ENCODE assay signal across 23 cellular contexts in genomic region chr2:15894459-15895144, GRCh38. TPM values are rescaled to one million over a fixed set of nuclear protein-coding genes. Genes with fewer than 3 reads are reported as not detected.
DNase-seq lines count a peak whose midpoint lies in the region; ATAC-seq and TF ChIP-seq lines count a peak whose summit lies in the region.
"Had no signal": no experiment of that assay in that cellular context is flagged by ENCODE, and none has a peak within 500 bp of the region (broad histone marks: within the 10 kb centered on the region; RNA-seq: fewer than 3 reads in every experiment).

No MANE protein-coding gene starts in this region.

- peaks cover 20% of the 10 kb centered on the region; the same call in 2 of the 3 replicates for H3K36me3 Mint-ChIP-seq in GM23338 (ENCODE audit: low read depth)
- H3K36me3 Mint-ChIP-seq: CD14-positive monocyte had no signal

- H3K4me3 Mint-ChIP-seq in GM23338: no peak overlapping the region
- H3K4me3 Mint-ChIP-seq: CD14-positive monocyte had no signal

- H3K4me2 ChIP-seq in GM23338 (no peak overlapping the region), PC-3 (ENCODE audit: low read length) (no peak overlapping the region)
- H3K4me2 ChIP-seq: SK-N-SH had no signal

- H3F3A ChIP-seq in GM23338 (replicated peaks; ENCODE audit: low read depth) (no peaks in the 10 kb centered on the region), PC-3 (ENCODE audit: low read length, unreplicated experiment) (no peaks in the 10 kb centered on the region)

- 33% methylated on average over 8 of the region's 8 CpGs for WGBS in prostate gland

- intact Hi-C loops in left colon (cut with DNase I, micrococcal nuclease) (no loop called here), prostate gland (cut with DNase I) (no loop called here), PC-3 (cut with micrococcal nuclease) (no loop called here)

- H3K27ac ChIP-seq in GM23338 (ENCODE audit: low read depth) (no peak overlapping the region), prostate gland (no peak overlapping the region), PC-3 (ENCODE audit: low read length) (no peak overlapping the region)

- no peak overlapping the region for H3K9ac ChIP-seq in PC-3 (ENCODE audit: low read length)
- H3K9ac ChIP-seq: SK-N-SH had no signal

- H3K36me3 ChIP-seq in GM23338 (ENCODE audit: insufficient read depth): no peaks in the 10 kb centered on the region
- no peaks in the 10 kb centered on the region for H3K36me3 ChIP-seq in prostate gland
- no peaks in the 10 kb centered on the region for H3K36me3 ChIP-seq in PC-3 (ENCODE audit: low read depth, low read length)

- H3K9me2 ChIP-seq in GM23338 (ENCODE audit: insufficient read depth): no peaks in the 10 kb centered on the region
- H3K9me2 ChIP-seq in PC-3 (replicated peaks; ENCODE audit: low read length): no peaks in the 10 kb centered on the region
- H3K9me2 ChIP-seq: SK-N-SH had no signal

- H3K9me3 ChIP-seq in prostate gland (no peaks in the 10 kb centered on the region), PC-3 (ENCODE audit: low read length) (no peaks in the 10 kb centered on the region)

- H3K4me3 ChIP-seq in GM23338 (no peak overlapping the region), prostate gland (no peak overlapping the region), PC-3 (ENCODE audit: low read length) (no peak overlapping the region)

- BruUV-seq in PC-3 (replicated peaks; lab: Mats Ljungman, UMichigan): no TSS peak

- peaks cover 54% of the 10 kb centered on the region for H3K4me1 Mint-ChIP-seq in GM23338
- H3K4me1 Mint-ChIP-seq: CD14-positive monocyte had no signal

- H4K20me1 ChIP-seq in GM23338 (replicated peaks; ENCODE audit: insufficient read depth) (no peaks in the 10 kb centered on the region), PC-3 (ENCODE audit: low read length) (no peaks in the 10 kb centered on the region)

- no peaks in the 10 kb centered on the region for H3K27me3 ChIP-seq in GM23338 (ENCODE audit: insufficient read depth)
- no peaks in the 10 kb centered on the region for H3K27me3 ChIP-seq in prostate gland (replicated peaks; ENCODE audit: insufficient read depth)
- peaks cover 36% of the 10 kb centered on the region for H3K27me3 ChIP-seq in PC-3 (ENCODE audit: low read length)

- DNase-seq in GM23338 (ENCODE audit: low spot score): no peak
- peak; percentile 91 for DNase-seq in SK-N-DZ (ENCODE audit: low spot score)
- DNase-seq in left colon: no peak
- DNase-seq in prostate gland (ENCODE audit: low spot score): peak; percentile 38
- DNase-seq in NCI-H1694 treated with DMSO at 0.1 percent for 48 hours (lab: John Stamatoyannopoulos, UW): no peak
- no peak for DNase-seq in SHP77 treated with DMSO at 0.1 percent for 48 hours (lab: John Stamatoyannopoulos, UW)
- DNase-seq in PC-3: no peak
- DNase-seq: DMS53, GDM1, GOT3, Karpas-422, NCI-H1417, NCI-H187 treated with DMSO at 0.1 percent for 48 hours, NCI-H2107, NCI-H510A, NCI-H774, OCI-M1, Right ventricle myocardium superior, SK-N-SH had no signal

- CTCF ChIA-PET in PC-3 (lab: Charles Lee): no interaction called here

- POLR2A ChIA-PET in PC-3 (lab: Charles Lee; ENCODE audit: unreplicated experiment): no interaction called here

- H3K4me1 ChIP-seq in GM23338 (ENCODE audit: insufficient read depth) (peaks cover 49% of the 10 kb centered on the region), prostate gland (replicated peaks) (peaks cover 3% of the 10 kb centered on the region), PC-3 (ENCODE audit: insufficient read depth, low read length) (no peaks in the 10 kb centered on the region)

- TF ChIP-seq CTCF in GM23338 (conservative IDR thresholded peaks at IDR 0.05; ENCODE audit: low read depth in 2 of 2): no peak
- peak in 1 of 4 experiments; percentile 5 for TF ChIP-seq CTCF in prostate gland (IDR thresholded peaks at IDR 0.05)
- TF ChIP-seq CTCF in PC-3 (conservative IDR thresholded peaks at IDR 0.05; ENCODE audit: low read depth, low read length): no peak

- peaks cover 9% of the 10 kb centered on the region for H3K27me3 Mint-ChIP-seq in GM23338 (ENCODE audit: insufficient read depth, low read depth, poor library complexity)

- H3K79me2 ChIP-seq in GM23338 (replicated peaks; ENCODE audit: insufficient read depth) (no peaks in the 10 kb centered on the region), PC-3 (ENCODE audit: low read length) (no peaks in the 10 kb centered on the region)

- peaks cover 19% of the 10 kb centered on the region for H3K9me3 Mint-ChIP-seq in GM23338

- no peak for ATAC-seq in GM23338
- ATAC-seq in left colon: peak; percentile 46
- no peak for ATAC-seq in GM21529 (IDR thresholded peaks at IDR 0.05; ENCODE audit: unreplicated experiment)
- no peak for ATAC-seq in PC-3
- ATAC-seq: HCT116 had no signal

- no peak for TF ChIP-seq POLR2A in prostate gland (IDR thresholded peaks at IDR 0.05)

- no peak overlapping the region for H3K27ac Mint-ChIP-seq in GM23338
- H3K27ac Mint-ChIP-seq: CD14-positive monocyte had no signal

- H2AFZ ChIP-seq in GM23338: peak overlapping the region; percentile 53; the same call in 1 of the 2 replicates
- no peak overlapping the region for H2AFZ ChIP-seq in PC-3 (ENCODE audit: low read length)

TF ChIP-seq in GM23338, 12 proteins besides CTCF, POLR2A, EP300 and RAD21 (continues in another document):
- TF ChIP-seq ZNF462 (CRISPR knock-in tag; IDR thresholded peaks at IDR 0.05) (no peak), ZNF331 (CRISPR knock-in tag; IDR thresholded peaks at IDR 0.05; ENCODE audit: low read depth) (no peak), EZH2 (IDR thresholded peaks at IDR 0.05; ENCODE audit: low read depth, unreplicated experiment) (no peak)

RNA-seq across cellular contexts. Expression of gene MYCN, which starts 45.7 kb away (rescaled TPM):
- total RNA-seq in GM23338 (2014; rRNA removed; shearing (Covaris generic)): 145 and 161 TPM in 2 replicates
- 50.8 and 60.8 TPM in 2 replicates for polyA plus RNA-seq in GM23338 (2016; fragmentation: Nextera tagmentation; extraction: Ambion mirVana)
- polyA plus RNA-seq in SK-N-DZ (2014; cell fraction: cytosol; rRNA removed): 1,097 and 1,099 TPM in 2 replicates
- 1,072 and 1,695 TPM in 2 replicates for polyA plus RNA-seq in SK-N-DZ (2014; cell fraction: nucleus; rRNA removed)
- total RNA-seq in left colon (1 to 10 TPM in 1 of 2 donors, under 1 TPM in 1; 0.76 to 2.3 TPM), prostate gland (1 to 10 TPM in 1 of 2 donors, under 1 TPM in 1; 0.14 to 3.5 TPM), PC-3 (2014; rRNA removed) (not detected in 2 replicates)
- total RNA-seq: MCF 10A had no signal
- polyA plus RNA-seq: CD14-positive monocyte had no signal

Comparison
In these comparisons a context has a peak if more than half of its experiments do, and no peak if none do; other contexts are left out.
1. DNase-seq: peak in SK-N-DZ (single experiment) and prostate gland (single experiment); none in GM23338 (single experiment), left colon (0 of 2), NCI-H1694 treated with DMSO at 0.1 percent for 48 hours (single experiment), SHP77 treated with DMSO at 0.1 percent for 48 hours (single experiment) and PC-3 (single experiment).
2. RNA of gene MYCN, which starts 45.7 kb away (total RNA-seq): 145 to 161 TPM in GM23338; 0.14 to 3.5 TPM in prostate gland, 0.76 to 2.3 TPM in left colon and not detected in PC-3; every median in the first group is over 10 times any median in the second.